In the genomic region with DNA sequence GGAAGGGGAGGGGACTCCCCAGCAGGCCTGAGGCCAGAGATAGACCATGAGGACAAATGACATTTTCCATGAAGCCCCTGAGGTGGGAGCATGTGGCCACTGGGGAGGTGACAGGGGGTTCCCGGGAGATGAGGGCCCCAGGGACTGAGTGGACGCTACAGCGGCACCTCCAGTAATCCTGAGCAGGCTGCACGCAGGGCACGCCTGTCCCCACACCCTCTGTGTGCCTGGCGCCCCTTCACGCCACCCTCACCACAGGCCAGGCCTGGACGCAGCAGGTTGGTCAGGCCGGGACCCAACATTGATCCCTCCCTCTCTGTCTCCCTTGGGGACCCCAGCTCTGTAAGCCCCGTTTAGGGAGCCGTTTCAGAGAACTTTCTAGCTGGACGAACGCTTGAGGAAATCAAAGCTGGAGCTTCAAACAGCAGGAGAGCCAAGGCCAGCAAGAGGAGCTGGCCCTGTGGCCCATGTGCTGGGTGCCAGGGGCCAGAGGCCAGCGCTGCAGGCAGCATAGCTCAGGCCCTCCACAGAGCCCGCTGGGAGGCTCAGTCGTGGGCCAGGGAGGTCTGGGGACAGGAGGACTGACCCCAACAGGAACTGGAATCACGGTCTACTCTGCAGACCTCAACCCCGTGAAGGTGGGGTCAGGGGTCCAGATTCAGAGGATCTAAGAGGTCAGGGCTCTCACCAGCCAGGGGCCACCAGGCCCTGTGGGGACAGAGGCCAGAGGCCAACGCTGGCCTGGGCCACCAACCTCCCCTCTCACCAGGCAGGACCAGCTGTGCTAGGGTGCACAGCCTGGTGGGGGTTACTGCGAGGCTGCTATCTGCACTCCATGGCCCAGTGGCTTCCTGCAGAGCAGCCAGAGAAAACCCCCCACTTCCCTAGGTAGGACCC, we compare ENCODE assay signal across 1 cellular context.
TF ChIP-seq lines count a peak whose summit lies in the region.

No MANE protein-coding gene starts in this region.

TF ChIP-seq in HepG2, 621 proteins besides CTCF, POLR2A, EP300 and RAD21 (continues in another document):
- TF ChIP-seq NR2C2 (CRISPR knock-in tag; IDR thresholded peaks at IDR 0.05; ENCODE audit: borderline replicate concordance) (0 out of 2 replicates have a peak, but pooled peaks have one; percentile 46), ZNF235 (CRISPR knock-in tag; IDR thresholded peaks at IDR 0.05; ENCODE audit: borderline replicate concordance) (no peak), ZNF746 (CRISPR knock-in tag; IDR thresholded peaks at IDR 0.05) (0 out of 2 replicates have a peak, but pooled peaks have one; percentile 17), HNF4A (CRISPR knock-in tag; IDR thresholded peaks at IDR 0.05) (peak; percentile 45), LCORL (IDR thresholded peaks at IDR 0.05) (no peak), LCORL (CRISPR knock-in tag; IDR thresholded peaks at IDR 0.05) (0 out of 2 replicates have a peak, but pooled peaks have one; percentile 18), AGO1 (IDR thresholded peaks at IDR 0.05; ENCODE audit: low read depth, low read length, poor library complexity, severe bottlenecking) (peak; percentile 78), ZMYM4 (CRISPR knock-in tag; IDR thresholded peaks at IDR 0.05) (peak; percentile 33; the same call in 1 of the 2 replicates), SALL1 (CRISPR knock-in tag; IDR thresholded peaks at IDR 0.05) (peak; percentile 26; the same call in 1 of the 2 replicates), SPEN (CRISPR knock-in tag; IDR thresholded peaks at IDR 0.05; ENCODE audit: low read depth) (peak; percentile 20; the same call in 1 of the 2 replicates), ZNF766 (CRISPR knock-in tag; IDR thresholded peaks at IDR 0.05; ENCODE audit: borderline replicate concordance) (no peak), ZBTB38 (CRISPR knock-in tag; IDR thresholded peaks at IDR 0.05) (0 out of 2 replicates have a peak, but pooled peaks have one; percentile 37), ZFX (CRISPR knock-in tag; IDR thresholded peaks at IDR 0.05; ENCODE audit: low read depth) (peak; percentile 50; the same call in 1 of the 2 replicates), ZNF761 (CRISPR knock-in tag; conservative IDR thresholded peaks at IDR 0.05) (peak; percentile 64; the same call in 1 of the 2 replicates), HES4 (CRISPR knock-in tag; IDR thresholded peaks at IDR 0.05; ENCODE audit: borderline replicate concordance) (no peak), KDM2A (CRISPR knock-in tag; IDR thresholded peaks at IDR 0.05; ENCODE audit: borderline replicate concordance, low read depth) (peak; percentile 24; the same call in 1 of the 2 replicates), MEIS1 (CRISPR knock-in tag; IDR thresholded peaks at IDR 0.05; ENCODE audit: borderline replicate concordance) (peak; percentile 38; the same call in 1 of the 2 replicates), NR2F2 (IDR thresholded peaks at IDR 0.05; ENCODE audit: borderline replicate concordance, low read depth) (peak; percentile 41; the same call in 1 of the 2 replicates), ZNF263 (CRISPR knock-in tag; IDR thresholded peaks at IDR 0.05) (0 out of 2 replicates have a peak, but pooled peaks have one; percentile 20), KDM5B (CRISPR knock-in tag; IDR thresholded peaks at IDR 0.05; ENCODE audit: borderline replicate concordance) (peak; percentile 50; the same call in 1 of the 2 replicates), ZNF768 (CRISPR knock-in tag; IDR thresholded peaks at IDR 0.05) (peak; percentile 44; the same call in 1 of the 2 replicates), NR1H2 (CRISPR knock-in tag; IDR thresholded peaks at IDR 0.05; ENCODE audit: borderline replicate concordance, low read depth) (no peak), NR2F6 (IDR thresholded peaks at IDR 0.05) (peak; percentile 39), NR2F6 (CRISPR knock-in tag; IDR thresholded peaks at IDR 0.05) (0 out of 2 replicates have a peak, but pooled peaks have one; percentile 5)
- TF ChIP-seq, protein P1, sequence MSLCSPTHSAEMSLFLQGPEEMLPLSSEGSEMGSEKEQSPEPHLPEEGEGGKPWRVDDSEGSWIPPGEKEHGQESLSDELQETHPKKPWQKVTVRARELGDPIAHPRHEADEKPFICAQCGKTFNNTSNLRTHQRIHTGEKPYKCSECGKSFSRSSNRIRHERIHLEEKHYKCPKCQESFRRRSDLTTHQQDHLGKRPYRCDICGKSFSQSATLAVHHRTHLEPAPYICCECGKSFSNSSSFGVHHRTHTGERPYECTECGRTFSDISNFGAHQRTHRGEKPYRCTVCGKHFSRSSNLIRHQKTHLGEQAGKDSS (CRISPR knock-in tag; IDR thresholded peaks at IDR 0.05; ENCODE audit: borderline replicate concordance, low read depth) = peak; percentile 57; the same call in 1 of the 2 replicates
- TF ChIP-seq, protein P2, sequence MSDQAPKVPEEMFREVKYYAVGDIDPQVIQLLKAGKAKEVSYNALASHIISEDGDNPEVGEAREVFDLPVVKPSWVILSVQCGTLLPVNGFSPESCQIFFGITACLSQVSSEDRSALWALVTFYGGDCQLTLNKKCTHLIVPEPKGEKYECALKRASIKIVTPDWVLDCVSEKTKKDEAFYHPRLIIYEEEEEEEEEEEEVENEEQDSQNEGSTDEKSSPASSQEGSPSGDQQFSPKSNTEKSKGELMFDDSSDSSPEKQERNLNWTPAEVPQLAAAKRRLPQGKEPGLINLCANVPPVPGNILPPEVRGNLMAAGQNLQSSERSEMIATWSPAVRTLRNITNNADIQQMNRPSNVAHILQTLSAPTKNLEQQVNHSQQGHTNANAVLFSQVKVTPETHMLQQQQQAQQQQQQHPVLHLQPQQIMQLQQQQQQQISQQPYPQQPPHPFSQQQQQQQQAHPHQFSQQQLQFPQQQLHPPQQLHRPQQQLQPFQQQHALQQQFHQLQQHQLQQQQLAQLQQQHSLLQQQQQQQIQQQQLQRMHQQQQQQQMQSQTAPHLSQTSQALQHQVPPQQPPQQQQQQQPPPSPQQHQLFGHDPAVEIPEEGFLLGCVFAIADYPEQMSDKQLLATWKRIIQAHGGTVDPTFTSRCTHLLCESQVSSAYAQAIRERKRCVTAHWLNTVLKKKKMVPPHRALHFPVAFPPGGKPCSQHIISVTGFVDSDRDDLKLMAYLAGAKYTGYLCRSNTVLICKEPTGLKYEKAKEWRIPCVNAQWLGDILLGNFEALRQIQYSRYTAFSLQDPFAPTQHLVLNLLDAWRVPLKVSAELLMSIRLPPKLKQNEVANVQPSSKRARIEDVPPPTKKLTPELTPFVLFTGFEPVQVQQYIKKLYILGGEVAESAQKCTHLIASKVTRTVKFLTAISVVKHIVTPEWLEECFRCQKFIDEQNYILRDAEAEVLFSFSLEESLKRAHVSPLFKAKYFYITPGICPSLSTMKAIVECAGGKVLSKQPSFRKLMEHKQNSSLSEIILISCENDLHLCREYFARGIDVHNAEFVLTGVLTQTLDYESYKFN (CRISPR knock-in tag; conservative IDR thresholded peaks at IDR 0.05) = peak; percentile 31
- TF ChIP-seq, protein P3, sequence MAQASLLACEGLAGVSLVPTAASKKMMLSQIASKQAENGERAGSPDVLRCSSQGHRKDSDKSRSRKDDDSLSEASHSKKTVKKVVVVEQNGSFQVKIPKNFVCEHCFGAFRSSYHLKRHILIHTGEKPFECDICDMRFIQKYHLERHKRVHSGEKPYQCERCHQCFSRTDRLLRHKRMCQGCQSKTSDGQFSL (CRISPR knock-in tag; IDR thresholded peaks at IDR 0.05) = 0 out of 2 replicates have a peak, but pooled peaks have one; percentile 22
- TF ChIP-seq, protein P4, sequence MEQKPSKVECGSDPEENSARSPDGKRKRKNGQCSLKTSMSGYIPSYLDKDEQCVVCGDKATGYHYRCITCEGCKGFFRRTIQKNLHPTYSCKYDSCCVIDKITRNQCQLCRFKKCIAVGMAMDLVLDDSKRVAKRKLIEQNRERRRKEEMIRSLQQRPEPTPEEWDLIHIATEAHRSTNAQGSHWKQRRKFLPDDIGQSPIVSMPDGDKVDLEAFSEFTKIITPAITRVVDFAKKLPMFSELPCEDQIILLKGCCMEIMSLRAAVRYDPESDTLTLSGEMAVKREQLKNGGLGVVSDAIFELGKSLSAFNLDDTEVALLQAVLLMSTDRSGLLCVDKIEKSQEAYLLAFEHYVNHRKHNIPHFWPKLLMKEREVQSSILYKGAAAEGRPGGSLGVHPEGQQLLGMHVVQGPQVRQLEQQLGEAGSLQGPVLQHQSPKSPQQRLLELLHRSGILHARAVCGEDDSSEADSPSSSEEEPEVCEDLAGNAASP (CRISPR knock-in tag; IDR thresholded peaks at IDR 0.05; ENCODE audit: borderline replicate concordance) = peak; percentile 20; the same call in 1 of the 2 replicates
- TF ChIP-seq, protein P5, sequence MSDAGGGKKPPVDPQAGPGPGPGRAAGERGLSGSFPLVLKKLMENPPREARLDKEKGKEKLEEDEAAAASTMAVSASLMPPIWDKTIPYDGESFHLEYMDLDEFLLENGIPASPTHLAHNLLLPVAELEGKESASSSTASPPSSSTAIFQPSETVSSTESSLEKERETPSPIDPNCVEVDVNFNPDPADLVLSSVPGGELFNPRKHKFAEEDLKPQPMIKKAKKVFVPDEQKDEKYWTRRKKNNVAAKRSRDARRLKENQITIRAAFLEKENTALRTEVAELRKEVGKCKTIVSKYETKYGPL (CRISPR knock-in tag; IDR thresholded peaks at IDR 0.05) = no peak
- TF ChIP-seq, protein P6, sequence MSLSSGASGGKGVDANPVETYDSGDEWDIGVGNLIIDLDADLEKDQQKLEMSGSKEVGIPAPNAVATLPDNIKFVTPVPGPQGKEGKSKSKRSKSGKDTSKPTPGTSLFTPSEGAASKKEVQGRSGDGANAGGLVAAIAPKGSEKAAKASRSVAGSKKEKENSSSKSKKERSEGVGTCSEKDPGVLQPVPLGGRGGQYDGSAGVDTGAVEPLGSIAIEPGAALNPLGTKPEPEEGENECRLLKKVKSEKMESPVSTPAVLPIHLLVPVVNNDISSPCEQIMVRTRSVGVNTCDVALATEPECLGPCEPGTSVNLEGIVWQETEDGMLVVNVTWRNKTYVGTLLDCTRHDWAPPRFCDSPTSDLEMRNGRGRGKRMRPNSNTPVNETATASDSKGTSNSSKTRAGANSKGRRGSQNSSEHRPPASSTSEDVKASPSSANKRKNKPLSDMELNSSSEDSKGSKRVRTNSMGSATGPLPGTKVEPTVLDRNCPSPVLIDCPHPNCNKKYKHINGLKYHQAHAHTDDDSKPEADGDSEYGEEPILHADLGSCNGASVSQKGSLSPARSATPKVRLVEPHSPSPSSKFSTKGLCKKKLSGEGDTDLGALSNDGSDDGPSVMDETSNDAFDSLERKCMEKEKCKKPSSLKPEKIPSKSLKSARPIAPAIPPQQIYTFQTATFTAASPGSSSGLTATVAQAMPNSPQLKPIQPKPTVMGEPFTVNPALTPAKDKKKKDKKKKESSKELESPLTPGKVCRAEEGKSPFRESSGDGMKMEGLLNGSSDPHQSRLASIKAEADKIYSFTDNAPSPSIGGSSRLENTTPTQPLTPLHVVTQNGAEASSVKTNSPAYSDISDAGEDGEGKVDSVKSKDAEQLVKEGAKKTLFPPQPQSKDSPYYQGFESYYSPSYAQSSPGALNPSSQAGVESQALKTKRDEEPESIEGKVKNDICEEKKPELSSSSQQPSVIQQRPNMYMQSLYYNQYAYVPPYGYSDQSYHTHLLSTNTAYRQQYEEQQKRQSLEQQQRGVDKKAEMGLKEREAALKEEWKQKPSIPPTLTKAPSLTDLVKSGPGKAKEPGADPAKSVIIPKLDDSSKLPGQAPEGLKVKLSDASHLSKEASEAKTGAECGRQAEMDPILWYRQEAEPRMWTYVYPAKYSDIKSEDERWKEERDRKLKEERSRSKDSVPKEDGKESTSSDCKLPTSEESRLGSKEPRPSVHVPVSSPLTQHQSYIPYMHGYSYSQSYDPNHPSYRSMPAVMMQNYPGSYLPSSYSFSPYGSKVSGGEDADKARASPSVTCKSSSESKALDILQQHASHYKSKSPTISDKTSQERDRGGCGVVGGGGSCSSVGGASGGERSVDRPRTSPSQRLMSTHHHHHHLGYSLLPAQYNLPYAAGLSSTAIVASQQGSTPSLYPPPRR (CRISPR knock-in tag; IDR thresholded peaks at IDR 0.05; ENCODE audit: borderline replicate concordance) = peak; percentile 54; the same call in 1 of the 2 replicates
- TF ChIP-seq, protein P7, sequence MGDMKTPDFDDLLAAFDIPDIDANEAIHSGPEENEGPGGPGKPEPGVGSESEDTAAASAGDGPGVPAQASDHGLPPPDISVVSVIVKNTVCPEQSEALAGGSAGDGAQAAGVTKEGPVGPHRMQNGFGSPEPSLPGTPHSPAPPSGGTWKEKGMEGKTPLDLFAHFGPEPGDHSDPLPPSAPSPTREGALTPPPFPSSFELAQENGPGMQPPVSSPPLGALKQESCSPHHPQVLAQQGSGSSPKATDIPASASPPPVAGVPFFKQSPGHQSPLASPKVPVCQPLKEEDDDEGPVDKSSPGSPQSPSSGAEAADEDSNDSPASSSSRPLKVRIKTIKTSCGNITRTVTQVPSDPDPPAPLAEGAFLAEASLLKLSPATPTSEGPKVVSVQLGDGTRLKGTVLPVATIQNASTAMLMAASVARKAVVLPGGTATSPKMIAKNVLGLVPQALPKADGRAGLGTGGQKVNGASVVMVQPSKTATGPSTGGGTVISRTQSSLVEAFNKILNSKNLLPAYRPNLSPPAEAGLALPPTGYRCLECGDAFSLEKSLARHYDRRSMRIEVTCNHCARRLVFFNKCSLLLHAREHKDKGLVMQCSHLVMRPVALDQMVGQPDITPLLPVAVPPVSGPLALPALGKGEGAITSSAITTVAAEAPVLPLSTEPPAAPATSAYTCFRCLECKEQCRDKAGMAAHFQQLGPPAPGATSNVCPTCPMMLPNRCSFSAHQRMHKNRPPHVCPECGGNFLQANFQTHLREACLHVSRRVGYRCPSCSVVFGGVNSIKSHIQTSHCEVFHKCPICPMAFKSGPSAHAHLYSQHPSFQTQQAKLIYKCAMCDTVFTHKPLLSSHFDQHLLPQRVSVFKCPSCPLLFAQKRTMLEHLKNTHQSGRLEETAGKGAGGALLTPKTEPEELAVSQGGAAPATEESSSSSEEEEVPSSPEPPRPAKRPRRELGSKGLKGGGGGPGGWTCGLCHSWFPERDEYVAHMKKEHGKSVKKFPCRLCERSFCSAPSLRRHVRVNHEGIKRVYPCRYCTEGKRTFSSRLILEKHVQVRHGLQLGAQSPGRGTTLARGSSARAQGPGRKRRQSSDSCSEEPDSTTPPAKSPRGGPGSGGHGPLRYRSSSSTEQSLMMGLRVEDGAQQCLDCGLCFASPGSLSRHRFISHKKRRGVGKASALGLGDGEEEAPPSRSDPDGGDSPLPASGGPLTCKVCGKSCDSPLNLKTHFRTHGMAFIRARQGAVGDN (CRISPR knock-in tag; IDR thresholded peaks at IDR 0.05) = peak; percentile 75
